21 cellular contexts compared by ENCODE assay signal in genomic region chr3:108605491-108605890, GRCh38. TPM values are rescaled to one million over a fixed set of nuclear protein-coding genes. Genes with fewer than 3 reads are reported as not detected.
DNase-seq lines count a peak whose midpoint lies in the region; ATAC-seq and TF ChIP-seq lines count a peak whose summit lies in the region.
"Had no signal": no experiment of that assay in that cellular context is flagged by ENCODE, and none has a peak within 500 bp of the region (broad histone marks: within the 10 kb centered on the region; RNA-seq: fewer than 3 reads in every experiment).

No MANE protein-coding gene starts in this region.

- H3K36me3 ChIP-seq in CD8-positive, alpha-beta memory T cell (ENCODE audit: insufficient read depth, low read length), result no peaks in the 10 kb centered on the region
- H3K36me3 ChIP-seq in right atrium auricular region, result no peaks in the 10 kb centered on the region
- H3K36me3 ChIP-seq: BLaER1, MG63 had no signal

- peaks cover 4% of the 10 kb centered on the region for H3K36me3 Mint-ChIP-seq in activated naive CD4-positive, alpha-beta T cell treated with anti-CD3 and anti-CD28 coated beads for 36 hours (ENCODE audit: low read depth)
- peaks cover 11 to 30% (median 11%) of the 10 kb centered on the region in 3 donors for H3K36me3 Mint-ChIP-seq in CD8-positive, alpha-beta memory T cell
- peaks cover 38% of the 10 kb centered on the region for H3K36me3 Mint-ChIP-seq in activated CD8-positive, alpha-beta T cell treated with anti-CD3 and anti-CD28 coated beads, Interleukin-2, amount 10 ng/mL, durations not matched to agents 7 days and 5 days (ENCODE audit: low read depth)
- H3K36me3 Mint-ChIP-seq in naive thymus-derived CD8-positive, alpha-beta T cell, result peaks cover 0 to 26% (median 15%) of the 10 kb centered on the region in 3 donors

- no peak for TF ChIP-seq CTCF in right atrium auricular region (IDR thresholded peaks at IDR 0.05)

- no peak overlapping the region for H3K4me3 Mint-ChIP-seq in activated naive CD4-positive, alpha-beta T cell treated with anti-CD3 and anti-CD28 coated beads for 36 hours
- peak overlapping the region in 5 of 7 donors; percentile 9 to 55 (median 20) for H3K4me3 Mint-ChIP-seq in CD8-positive, alpha-beta memory T cell
- no peak overlapping the region for H3K4me3 Mint-ChIP-seq in activated CD8-positive, alpha-beta T cell treated with anti-CD3 and anti-CD28 coated beads, Interleukin-2, amount 10 ng/mL, durations not matched to agents 7 days and 5 days
- H3K4me3 Mint-ChIP-seq in naive thymus-derived CD8-positive, alpha-beta T cell, result peak overlapping the region in 7 of 10 donors; percentile 22 to 57 (median 51)

- H3K4me1 Mint-ChIP-seq in activated naive CD4-positive, alpha-beta T cell treated with anti-CD3 and anti-CD28 coated beads for 36 hours (ENCODE audit: low read depth), result peaks cover 45% of the 10 kb centered on the region
- peaks cover 50 to 80% (median 64%) of the 10 kb centered on the region in 3 donors for H3K4me1 Mint-ChIP-seq in CD8-positive, alpha-beta memory T cell
- peaks cover 44% of the 10 kb centered on the region for H3K4me1 Mint-ChIP-seq in activated CD8-positive, alpha-beta T cell treated with anti-CD3 and anti-CD28 coated beads, Interleukin-2, amount 10 ng/mL, durations not matched to agents 7 days and 5 days (ENCODE audit: low read depth)
- H3K4me1 Mint-ChIP-seq in naive thymus-derived CD8-positive, alpha-beta T cell, result peaks cover 21 to 60% (median 49%) of the 10 kb centered on the region in 4 donors

- CTCF ChIA-PET in activated naive CD4-positive, alpha-beta T cell treated with anti-CD3 and anti-CD28 coated beads for 36 hours (lab: Charles Lee), result interaction anchor here (1.2 to 1.5 kb wide), 2 partner anchors 17 to 53 kb away, joined by 3 read pairs; no protein-coding TSS in a partner anchor
- CTCF ChIA-PET in CD8-positive, alpha-beta memory T cell (lab: Charles Lee), result interaction anchor here (1.6 to 8.6 kb wide), 2 partner anchors 10 to 16 kb away, joined by 3 to 75 read pairs; partner anchors contain the start of genes CIP2A and DZIP3
- CTCF ChIA-PET in activated CD8-positive, alpha-beta T cell treated with anti-CD3 and anti-CD28 coated beads, Interleukin-2, amount 10 ng/mL, durations not matched to agents 7 days and 5 days (lab: Charles Lee), result interaction anchor here (1.0 to 8.0 kb wide), 4 partner anchors 15 to 310 kb away, joined by 4 to 77 read pairs (median 10); partner anchors contain the start of genes CIP2A and DZIP3

- no peak overlapping the region for H3K27ac ChIP-seq in CD8-positive, alpha-beta memory T cell (ENCODE audit: low read depth, low read length)
- no peak overlapping the region for H3K27ac ChIP-seq in right atrium auricular region
- H3K27ac ChIP-seq: A549, BLaER1, HL-60 had no signal

- no peak overlapping the region for H3K4me3 ChIP-seq in CD8-positive, alpha-beta memory T cell (ENCODE audit: low read length)
- no peak overlapping the region for H3K4me3 ChIP-seq in right atrium auricular region
- H3K4me3 ChIP-seq: A549, BLaER1, MG63 had no signal

- POLR2A ChIA-PET in CD8-positive, alpha-beta memory T cell (lab: Charles Lee), result interaction anchor here (9.2 kb wide), 1 partner anchor 15 kb away, joined by 99 read pairs; the partner anchor contains the start of genes CIP2A and DZIP3
- POLR2A ChIA-PET in activated CD8-positive, alpha-beta T cell treated with anti-CD3 and anti-CD28 coated beads, Interleukin-2, amount 10 ng/mL, durations not matched to agents 7 days and 5 days (lab: Charles Lee), result interaction anchor here (9.2 kb wide), 1 partner anchor 16 kb away, joined by 164 read pairs; the partner anchor contains the start of genes CIP2A and DZIP3
- POLR2A ChIA-PET in naive thymus-derived CD8-positive, alpha-beta T cell (lab: Charles Lee), result interaction anchor here (0.6 to 6.7 kb wide), 2 partner anchors 15 to 214 kb away, joined by 7 to 131 read pairs; partner anchors contain the start of genes CIP2A and DZIP3

- no peaks in the 10 kb centered on the region for H3K9me3 Mint-ChIP-seq in activated naive CD4-positive, alpha-beta T cell treated with anti-CD3 and anti-CD28 coated beads for 36 hours
- no peaks in the 10 kb centered on the region for H3K9me3 Mint-ChIP-seq in CD8-positive, alpha-beta memory T cell
- H3K9me3 Mint-ChIP-seq in activated CD8-positive, alpha-beta T cell treated with anti-CD3 and anti-CD28 coated beads, Interleukin-2, amount 10 ng/mL, durations not matched to agents 7 days and 5 days (ENCODE audit: insufficient read depth), result peaks cover 11% of the 10 kb centered on the region
- no peaks in the 10 kb centered on the region for H3K9me3 Mint-ChIP-seq in naive thymus-derived CD8-positive, alpha-beta T cell

- ATAC-seq in activated CD8-positive, alpha-beta T cell treated with anti-CD3 and anti-CD28 coated beads, Interleukin-2, amount 10 ng/mL, durations not matched to agents 7 days and 5 days, result peak; percentile 54
- peak; percentile 36 to 50 for ATAC-seq in naive thymus-derived CD8-positive, alpha-beta T cell
- ATAC-seq: A549 had no signal

- intact Hi-C loops in activated naive CD4-positive, alpha-beta T cell treated with anti-CD3 and anti-CD28 coated beads for 36 hours (cut with micrococcal nuclease), result no loop called here

- peak; percentile 22 for DNase-seq in activated naive CD4-positive, alpha-beta T cell treated with anti-CD3 and anti-CD28 coated beads for 36 hours
- no peak for DNase-seq in activated naive CD4-positive, alpha-beta T cell treated with Interleukin-2 at 50 U/mL for 16 hours
- DNase-seq in CD8-positive, alpha-beta memory T cell, result peak in 2 of 5 donors; percentile 16 to 48
- peak; percentile 40 for DNase-seq in activated CD8-positive, alpha-beta T cell treated with anti-CD3 and anti-CD28 coated beads, Interleukin-2, amount 10 ng/mL, durations not matched to agents 7 days and 5 days
- peak in 2 of 10 donors; percentile 8 to 10 for DNase-seq in naive thymus-derived CD8-positive, alpha-beta T cell
- DNase-seq in NCI-H748 (lab: John Stamatoyannopoulos, UW; ENCODE audit: unreplicated experiment) (no peak), NOMO-1 treated with DMSO at 0.1 percent for 48 hours (lab: John Stamatoyannopoulos, UW; ENCODE audit: unreplicated experiment) (no peak), right atrium auricular region (ENCODE audit: low spot score) (no peak)
- DNase-seq: DMS79 treated with DMSO at 0.1 percent for 48 hours, H7, IMR-90, MG63, NCI-H1048, NCI-H1436, NCI-H2029, NCI-H2171, NCI-H526 treated with DMSO at 0.1 percent for 48 hours, Right ventricle myocardium superior had no signal

- H3K9me3 ChIP-seq in CD8-positive, alpha-beta memory T cell (ENCODE audit: low read length), result no peaks in the 10 kb centered on the region
- no peaks in the 10 kb centered on the region for H3K9me3 ChIP-seq in right atrium auricular region
- H3K9me3 ChIP-seq: A549 had no signal

- no peaks in the 10 kb centered on the region for H3K27me3 ChIP-seq in CD8-positive, alpha-beta memory T cell (ENCODE audit: insufficient read depth, low read length, poor library complexity, severe bottlenecking)
- H3K27me3 ChIP-seq in right atrium auricular region, result no peaks in the 10 kb centered on the region
- H3K27me3 ChIP-seq: BLaER1, MG63 had no signal

- H3K4me1 ChIP-seq in CD8-positive, alpha-beta memory T cell (ENCODE audit: insufficient read depth, low read length), result peaks cover 44% of the 10 kb centered on the region
- peaks cover 0 to 16% of the 10 kb centered on the region in 2 donors for H3K4me1 ChIP-seq in right atrium auricular region
- H3K4me1 ChIP-seq: A549, BLaER1 had no signal

- H3K27ac Mint-ChIP-seq in activated naive CD4-positive, alpha-beta T cell treated with anti-CD3 and anti-CD28 coated beads for 36 hours, result no peak overlapping the region
- H3K27ac Mint-ChIP-seq in CD8-positive, alpha-beta memory T cell, result peak overlapping the region in 5 of 8 donors; percentile 12 to 70 (median 50)
- H3K27ac Mint-ChIP-seq in activated CD8-positive, alpha-beta T cell treated with anti-CD3 and anti-CD28 coated beads, Interleukin-2, amount 10 ng/mL, durations not matched to agents 7 days and 5 days, result peak overlapping the region; percentile 53
- H3K27ac Mint-ChIP-seq in naive thymus-derived CD8-positive, alpha-beta T cell, result peak overlapping the region; percentile 2 to 97 (median 82)

- no peaks in the 10 kb centered on the region for H3K27me3 Mint-ChIP-seq in activated naive CD4-positive, alpha-beta T cell treated with anti-CD3 and anti-CD28 coated beads for 36 hours (ENCODE audit: low read depth)
- no peaks in the 10 kb centered on the region for H3K27me3 Mint-ChIP-seq in CD8-positive, alpha-beta memory T cell
- H3K27me3 Mint-ChIP-seq in activated CD8-positive, alpha-beta T cell treated with anti-CD3 and anti-CD28 coated beads, Interleukin-2, amount 10 ng/mL, durations not matched to agents 7 days and 5 days (ENCODE audit: low read depth), result no peaks in the 10 kb centered on the region
- no peaks in the 10 kb centered on the region for H3K27me3 Mint-ChIP-seq in naive thymus-derived CD8-positive, alpha-beta T cell

RNA-seq across cellular contexts. Expression of gene DZIP3, which starts 16.0 kb away (rescaled TPM):
- total RNA-seq in activated naive CD4-positive, alpha-beta T cell treated with anti-CD3 and anti-CD28 coated beads for 36 hours, result 10 to 100 TPM; 11.2 to 12.2 TPM
- total RNA-seq in CD8-positive, alpha-beta memory T cell, result 10 to 100 TPM in 1 of 2 experiments, 1 to 10 TPM in 1; 8.6 to 10.5 TPM
- 14.3 TPM for polyA plus RNA-seq in CD8-positive, alpha-beta memory T cell
- 10 to 100 TPM; 20.5 to 20.8 TPM for total RNA-seq in activated CD8-positive, alpha-beta T cell treated with anti-CD3 and anti-CD28 coated beads, Interleukin-2, amount 10 ng/mL, durations not matched to agents 7 days and 5 days
- 10 to 100 TPM; 15.6 to 18.5 TPM for total RNA-seq in naive thymus-derived CD8-positive, alpha-beta T cell
- 10 to 100 TPM in 2 of 3 donors, 1 to 10 TPM in 1; 8.9 to 22.5 (median 15.8) TPM for polyA plus RNA-seq in naive thymus-derived CD8-positive, alpha-beta T cell
- total RNA-seq in right atrium auricular region, result 10 to 100 TPM in 1 of 2 donors, 1 to 10 TPM in 1; 7.6 to 16.1 TPM

RNA-seq across cellular contexts. Expression of gene CIP2A, which starts 16.3 kb away (rescaled TPM):
- 10 to 100 TPM; 34.7 to 39.9 TPM for total RNA-seq in activated naive CD4-positive, alpha-beta T cell treated with anti-CD3 and anti-CD28 coated beads for 36 hours
- total RNA-seq in CD8-positive, alpha-beta memory T cell, result 10 to 100 TPM; 41.7 to 42.6 TPM
- polyA plus RNA-seq in CD8-positive, alpha-beta memory T cell, result 3.5 TPM
- total RNA-seq in activated CD8-positive, alpha-beta T cell treated with anti-CD3 and anti-CD28 coated beads, Interleukin-2, amount 10 ng/mL, durations not matched to agents 7 days and 5 days, result 10 to 100 TPM; 58.5 to 64.3 TPM
- 1 to 10 TPM; 4.8 to 7.8 TPM for total RNA-seq in naive thymus-derived CD8-positive, alpha-beta T cell
- 1 to 10 TPM; 1.7 to 2.9 (median 1.9) TPM for polyA plus RNA-seq in naive thymus-derived CD8-positive, alpha-beta T cell
- 1 to 10 TPM in 1 of 2 donors, under 1 TPM in 1; 0.83 to 2.9 TPM for total RNA-seq in right atrium auricular region

Comparison
In these comparisons a context has a peak if more than half of its experiments do, and no peak if none do; other contexts are left out.
1. DNase-seq: peak in activated naive CD4-positive, alpha-beta T cell treated with anti-CD3 and anti-CD28 coated beads for 36 hours (single experiment) and activated CD8-positive, alpha-beta T cell treated with anti-CD3 and anti-CD28 coated beads, Interleukin-2, amount 10 ng/mL, durations not matched to agents 7 days and 5 days (single experiment); none in activated naive CD4-positive, alpha-beta T cell treated with Interleukin-2 at 50 U/mL for 16 hours (single experiment), NCI-H748 (single experiment), NOMO-1 treated with DMSO at 0.1 percent for 48 hours (single experiment) and right atrium auricular region (single experiment).
2. H3K4me3 Mint-ChIP-seq: peak in CD8-positive, alpha-beta memory T cell (5 of 7) and naive thymus-derived CD8-positive, alpha-beta T cell (7 of 10); none in activated naive CD4-positive, alpha-beta T cell treated with anti-CD3 and anti-CD28 coated beads for 36 hours (single experiment) and activated CD8-positive, alpha-beta T cell treated with anti-CD3 and anti-CD28 coated beads, Interleukin-2, amount 10 ng/mL, durations not matched to agents 7 days and 5 days (single experiment).
3. RNA of gene CIP2A, which starts 16.3 kb away (total RNA-seq): 58.5 to 64.3 TPM in activated CD8-positive, alpha-beta T cell treated with anti-CD3 and anti-CD28 coated beads, Interleukin-2, amount 10 ng/mL, durations not matched to agents 7 days and 5 days, 41.7 to 42.6 TPM in CD8-positive, alpha-beta memory T cell and 34.7 to 39.9 TPM in activated naive CD4-positive, alpha-beta T cell treated with anti-CD3 and anti-CD28 coated beads for 36 hours; 4.8 to 7.8 TPM in naive thymus-derived CD8-positive, alpha-beta T cell and 0.83 to 2.9 TPM in right atrium auricular region; every median in the first group is over 4 times any median in the second.